Comparison of ENCODE assay signal across 28 cellular contexts in genomic region chr1:81004011-81004410, GRCh38.
"Had no signal": no experiment of that assay in that cellular context is flagged by ENCODE, and none has a peak within 500 bp of the region (broad histone marks: within the 10 kb centered on the region; RNA-seq: fewer than 3 reads in every experiment).

No MANE protein-coding gene starts in this region.

- H3K4me3 Mint-ChIP-seq: activated CD4-positive, alpha-beta T cell treated with anti-CD3 and anti-CD28 coated beads for 36 hours; activated naive CD8-positive, alpha-beta T cell; mesothelial cell of epicardium; naive thymus-derived CD4-positive, alpha-beta T cell; stimulated activated memory B cell treated with anti-CD40 and anti-IgM and Interleukin-4, amounts not matched to agents 10 μg/mL and 1 μg/mL and 100 μg/mL, for 72 hours; stimulated activated naive CD8-positive, alpha-beta T cell treated with anti-CD3 and anti-CD28 coated beads, Interleukin-15, amount 100 ng/mL, for 72 hours; T-cell; type B pancreatic cell had no signal

- H3K27me3 ChIP-seq: colonic mucosa, left lung, ovary, uterus had no signal

- H3K9me3 ChIP-seq: colonic mucosa, ovary, prostate gland, uterus had no signal

- H3K4me3 ChIP-seq: colonic mucosa, dorsolateral prefrontal cortex, left lung, ovary, prostate gland, smooth muscle cell, uterus had no signal

- H3K36me3 Mint-ChIP-seq: activated naive CD8-positive, alpha-beta T cell; naive thymus-derived CD4-positive, alpha-beta T cell; stimulated activated memory B cell treated with anti-CD40 and anti-IgM and Interleukin-4, amounts not matched to agents 10 μg/mL and 1 μg/mL and 100 μg/mL, for 72 hours; T-cell; type B pancreatic cell had no signal

- H3K4me1 Mint-ChIP-seq: activated CD4-positive, alpha-beta T cell treated with anti-CD3 and anti-CD28 coated beads for 36 hours; naive thymus-derived CD4-positive, alpha-beta T cell; stimulated activated memory B cell treated with anti-CD40 and anti-IgM and Interleukin-4, amounts not matched to agents 10 μg/mL and 1 μg/mL and 100 μg/mL, for 72 hours; stimulated activated naive CD8-positive, alpha-beta T cell treated with anti-CD3 and anti-CD28 coated beads, Interleukin-15, amount 100 ng/mL, for 72 hours; T-cell had no signal

- ATAC-seq: activated CD4-positive, alpha-beta T cell treated with anti-CD3 and anti-CD28 coated beads for 36 hours; left lung; naive thymus-derived CD4-positive, alpha-beta T cell; stimulated activated memory B cell treated with anti-CD40 and anti-IgM and Interleukin-4, amounts not matched to agents 10 μg/mL and 1 μg/mL and 100 μg/mL, for 72 hours; stimulated activated naive CD8-positive, alpha-beta T cell treated with anti-CD3 and anti-CD28 coated beads, Interleukin-15, amount 100 ng/mL, for 72 hours; T-cell had no signal

- H3K27ac ChIP-seq: colonic mucosa, dorsolateral prefrontal cortex, left lung, ovary, prostate gland, uterus had no signal

- DNase-seq: activated CD4-positive, alpha-beta T cell treated with anti-CD3 and anti-CD28 coated beads for 36 hours; activated CD4-positive, alpha-beta T cell treated with anti-CD3 and anti-CD28 coated beads, Interleukin-2, amount 50 U/mL, for 48 hours; activated CD4-positive, CD25-positive, alpha-beta regulatory T cell; activated CD8-positive, alpha-beta memory T cell treated with anti-CD3 and anti-CD28 coated beads for 24 hours; activated effector memory CD4-positive, alpha-beta T cell treated with Interleukin-2 at 50 U/mL for 16 hours; activated naive CD4-positive, alpha-beta T cell treated with Interleukin-2 at 50 U/mL for 16 hours; cerebellar nuclear complex; colonic mucosa; dorsolateral prefrontal cortex; effector memory CD4-positive, alpha-beta T cell; glutamatergic neuron; kidney glomerular epithelial cell; left lung; naive thymus-derived CD4-positive, alpha-beta T cell; ovary; retina; stimulated activated CD4-positive, alpha-beta T cell treated with anti-CD3 and anti-CD28 coated beads, Interleukin-1b, Interleukin-23, amount 100 ng/mL, for 48 hours; stimulated activated CD4-positive, alpha-beta T cell treated with anti-CD3 and anti-CD28 coated beads, Interleukin-4, amount 100 ng/mL, for 4 hours; stimulated activated CD8-positive, alpha-beta memory T cell treated with anti-CD3 and anti-CD28 coated beads, Interleukin-4, amount 100 ng/mL, for 48 hours; stimulated activated naive CD8-positive, alpha-beta T cell treated with anti-CD3 and anti-CD28 coated beads, Interleukin-15, amount 100 ng/mL, for 72 hours; T-cell; uterus had no signal

- H3K27ac Mint-ChIP-seq: activated CD4-positive, alpha-beta T cell treated with anti-CD3 and anti-CD28 coated beads for 36 hours; activated naive CD8-positive, alpha-beta T cell; mesothelial cell of epicardium; naive thymus-derived CD4-positive, alpha-beta T cell; stimulated activated memory B cell treated with anti-CD40 and anti-IgM and Interleukin-4, amounts not matched to agents 10 μg/mL and 1 μg/mL and 100 μg/mL, for 72 hours; stimulated activated naive CD8-positive, alpha-beta T cell treated with anti-CD3 and anti-CD28 coated beads, Interleukin-15, amount 100 ng/mL, for 72 hours; T-cell; type B pancreatic cell had no signal

- H3K4me1 ChIP-seq: colonic mucosa, left lung, prostate gland, uterus had no signal

- H3K27me3 Mint-ChIP-seq: activated CD4-positive, alpha-beta T cell treated with anti-CD3 and anti-CD28 coated beads for 36 hours; activated naive CD8-positive, alpha-beta T cell; naive thymus-derived CD4-positive, alpha-beta T cell; stimulated activated memory B cell treated with anti-CD40 and anti-IgM and Interleukin-4, amounts not matched to agents 10 μg/mL and 1 μg/mL and 100 μg/mL, for 72 hours; stimulated activated naive CD8-positive, alpha-beta T cell treated with anti-CD3 and anti-CD28 coated beads, Interleukin-15, amount 100 ng/mL, for 72 hours; T-cell had no signal
